ENCODE assay signal across 18 cellular contexts in the genomic region with DNA sequence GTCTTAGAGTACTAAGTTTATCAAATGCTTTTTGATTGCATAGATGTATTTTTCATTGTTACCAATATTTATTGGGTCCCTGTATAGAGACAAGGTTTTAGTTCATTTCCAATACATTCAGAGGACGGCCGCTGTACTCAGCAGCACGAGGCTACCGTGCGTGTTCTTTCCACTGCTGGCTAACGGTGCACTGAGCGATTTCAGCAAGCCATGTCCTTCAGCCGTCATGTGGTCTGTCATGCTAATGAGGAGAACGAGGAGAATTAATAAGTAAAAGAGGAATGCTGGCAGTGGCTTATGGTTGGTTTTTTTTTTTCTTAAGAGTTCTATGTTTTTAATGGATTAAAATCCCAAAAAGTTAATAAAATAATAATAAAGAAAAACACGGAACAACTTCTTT.
DNase-seq lines count a peak whose midpoint lies in the region; ATAC-seq and TF ChIP-seq lines count a peak whose summit lies in the region.
"Had no signal": no experiment of that assay in that cellular context is flagged by ENCODE, and none has a peak within 500 bp of the region (broad histone marks: within the 10 kb centered on the region; RNA-seq: fewer than 3 reads in every experiment).

No MANE protein-coding gene starts in this region.

- H3K4me1 Mint-ChIP-seq in CD4-positive, alpha-beta T cell (ENCODE audit: low read depth), result peaks cover 55% of the 10 kb centered on the region
- H3K4me1 Mint-ChIP-seq in HFFc6 (ENCODE audit: low read depth), result peaks cover 26% of the 10 kb centered on the region

- no peaks in the 10 kb centered on the region for H3K27me3 Mint-ChIP-seq in CD4-positive, alpha-beta T cell
- H3K27me3 Mint-ChIP-seq in HFFc6 (ENCODE audit: insufficient read depth), result no peaks in the 10 kb centered on the region; the same call in 1 of the 2 replicates

- no peaks in the 10 kb centered on the region for H3K36me3 ChIP-seq in colonic mucosa
- H3K36me3 ChIP-seq: Peyer's patch had no signal

- no peak overlapping the region for H3K4me3 ChIP-seq in colonic mucosa
- H3K4me3 ChIP-seq: Peyer's patch had no signal

- peak; percentile 42 for DNase-seq in RPMI7951 (ENCODE audit: low read depth)
- DNase-seq in foreskin melanocyte, result peak; percentile 83
- peak; percentile 59 for DNase-seq in left kidney (ENCODE audit: low read depth, low spot score)
- no peak for DNase-seq in CD4-positive, alpha-beta T cell
- DNase-seq in HFFc6, result no peak
- no peak for DNase-seq in H4 (ENCODE audit: low spot score)
- DNase-seq in colonic mucosa, result no peak
- DNase-seq: AML-193; COR-L47; DMS 273 treated with DMSO at 0.1 percent for 48 hours; DND-41; KBM-7; NCI-H1694 treated with DMSO at 0.1 percent for 48 hours; NCI-H748 treated with DMSO at 0.1 percent for 48 hours; NK-92 treated with Interleukin-12 subunit alpha and Interleukin-12 subunit beta, amount 100 ng/mL, for 24 hours; Peyer's patch had no signal

- H3K36me3 Mint-ChIP-seq in CD4-positive, alpha-beta T cell (ENCODE audit: low read depth), result no peaks in the 10 kb centered on the region
- H3K36me3 Mint-ChIP-seq in HFFc6 (ENCODE audit: low read depth), result peaks cover 16% of the 10 kb centered on the region; the same call in 1 of the 2 replicates

- no peaks in the 10 kb centered on the region for H3K9me3 Mint-ChIP-seq in CD4-positive, alpha-beta T cell
- H3K9me3 Mint-ChIP-seq in HFFc6, result peaks cover 6% of the 10 kb centered on the region

- H3K27ac Mint-ChIP-seq in CD4-positive, alpha-beta T cell, result no peak overlapping the region
- no peak overlapping the region for H3K27ac Mint-ChIP-seq in HFFc6
- H3K27ac Mint-ChIP-seq: CD14-positive monocyte had no signal

- CTCF ChIA-PET in CD4-positive, alpha-beta T cell (lab: Charles Lee), result no interaction called here

- peaks cover 3% of the 10 kb centered on the region for H3K4me1 ChIP-seq in colonic mucosa

- intact Hi-C loops in CD4-positive, alpha-beta T cell (cut with DNase I, micrococcal nuclease), result loop anchor here (5.0 kb wide), 2 partner anchors 42 to 152 kb away; no protein-coding TSS in a partner anchor
- intact Hi-C loops in colonic mucosa (cut with DNase I), result loop anchor here (10.0 kb wide), 1 partner anchor 244 kb away; no protein-coding TSS in a partner anchor

- no peak overlapping the region for H3K4me3 Mint-ChIP-seq in CD4-positive, alpha-beta T cell
- no peak overlapping the region for H3K4me3 Mint-ChIP-seq in HFFc6
- H3K4me3 Mint-ChIP-seq: CD14-positive monocyte had no signal

- POLR2A ChIA-PET in CD4-positive, alpha-beta T cell (lab: Charles Lee), result no interaction called here

- H3K9ac ChIP-seq in colonic mucosa (ENCODE audit: low read depth in 2 of 2, low read length in 2 of 2), result no peak overlapping the region

- no peak overlapping the region for H3K27ac ChIP-seq in CD4-positive, alpha-beta T cell (ENCODE audit: low read depth, low read length)
- H3K27ac ChIP-seq in colonic mucosa, result no peak overlapping the region
- H3K27ac ChIP-seq: Peyer's patch had no signal

- no peak for ATAC-seq in CD4-positive, alpha-beta T cell (ENCODE audit: poor library complexity)
- ATAC-seq: Right ventricle myocardium inferior had no signal

- no peaks in the 10 kb centered on the region for H3K9me3 ChIP-seq in CD4-positive, alpha-beta T cell (ENCODE audit: control insufficient read depth, low read length)
- H3K9me3 ChIP-seq in colonic mucosa, result no peaks in the 10 kb centered on the region
- H3K9me3 ChIP-seq: Peyer's patch had no signal

- TF ChIP-seq CTCF in CD4-positive, alpha-beta T cell (IDR thresholded peaks at IDR 0.05), result no peak
- no peak for TF ChIP-seq CTCF in HFFc6 (IDR thresholded peaks at IDR 0.05)
- TF ChIP-seq CTCF in colonic mucosa (IDR thresholded peaks at IDR 0.05), result no peak

- H3K27me3 ChIP-seq in CD4-positive, alpha-beta T cell (ENCODE audit: control insufficient read depth, insufficient read depth, low read length), result no peaks in the 10 kb centered on the region
- H3K27me3 ChIP-seq in colonic mucosa, result no peaks in the 10 kb centered on the region
- H3K27me3 ChIP-seq: Peyer's patch had no signal

Comparison
In these comparisons a context has a peak if more than half of its experiments do, and no peak if none do; other contexts are left out.
1. DNase-seq: peak in RPMI7951 (single experiment), foreskin melanocyte (single experiment) and left kidney (single experiment); none in CD4-positive, alpha-beta T cell (0 of 10), HFFc6 (single experiment), H4 (single experiment) and colonic mucosa (single experiment).